ENCODE assay signal across 1 cellular context in the genomic region with DNA sequence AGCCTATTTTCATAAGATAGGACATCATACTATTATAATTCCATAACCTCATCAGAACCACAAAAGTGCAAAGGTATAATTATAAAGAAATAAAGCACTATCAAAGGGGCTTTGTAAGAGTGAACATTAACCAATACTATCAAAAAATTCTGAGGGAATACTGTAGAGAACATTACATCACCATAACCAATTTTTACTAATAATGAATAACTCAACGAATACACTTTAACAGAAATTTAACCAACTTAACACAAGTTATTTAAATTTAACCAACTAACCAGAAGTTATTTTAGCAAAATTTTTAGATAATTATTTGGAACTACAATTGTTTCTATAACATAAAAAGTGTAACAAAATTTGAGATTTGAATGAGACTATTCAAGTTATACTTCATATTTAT.
TF ChIP-seq lines count a peak whose summit lies in the region.

No MANE protein-coding gene starts in this region.

TF ChIP-seq in HepG2, 621 proteins besides CTCF, POLR2A, EP300 and RAD21:
- TF ChIP-seq, protein P1, sequence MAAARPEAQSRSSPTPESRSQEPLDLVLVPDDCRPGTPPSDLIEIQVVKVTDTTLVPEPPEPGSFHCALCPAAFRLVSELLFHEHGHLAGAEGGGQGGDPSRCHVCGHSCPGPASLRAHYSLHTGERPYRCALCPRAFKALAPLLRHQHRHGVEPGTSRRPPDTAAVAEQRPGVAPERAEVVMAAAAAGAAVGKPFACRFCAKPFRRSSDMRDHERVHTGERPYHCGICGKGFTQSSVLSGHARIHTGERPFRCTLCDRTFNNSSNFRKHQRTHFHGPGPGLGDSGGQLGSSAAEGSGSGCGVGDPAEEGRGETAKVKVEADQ (CRISPR knock-in tag; IDR thresholded peaks at IDR 0.05; ENCODE audit: borderline replicate concordance), result no peak
- TF ChIP-seq ZNF224 (CRISPR knock-in tag; IDR thresholded peaks at IDR 0.05) (no peak), ZBTB8A (CRISPR knock-in tag; IDR thresholded peaks at IDR 0.05; ENCODE audit: borderline replicate concordance, low read depth) (no peak), ZNF547 (CRISPR knock-in tag; IDR thresholded peaks at IDR 0.05) (no peak), FOXJ3 (CRISPR knock-in tag; IDR thresholded peaks at IDR 0.05; ENCODE audit: borderline replicate concordance) (no peak), ZZZ3 (CRISPR knock-in tag; IDR thresholded peaks at IDR 0.05; ENCODE audit: borderline replicate concordance) (no peak), KLF13 (CRISPR knock-in tag; IDR thresholded peaks at IDR 0.05) (no peak), ZFP1 (CRISPR knock-in tag; IDR thresholded peaks at IDR 0.05) (no peak), ZFP36 (IDR thresholded peaks at IDR 0.05; ENCODE audit: borderline replicate concordance, low read depth, low read length, partially characterized antibody) (no peak), REXO4 (CRISPR knock-in tag; IDR thresholded peaks at IDR 0.05; ENCODE audit: borderline replicate concordance) (no peak), ZNF75D (CRISPR knock-in tag; IDR thresholded peaks at IDR 0.05; ENCODE audit: borderline replicate concordance) (no peak)
- TF ChIP-seq, protein P2, sequence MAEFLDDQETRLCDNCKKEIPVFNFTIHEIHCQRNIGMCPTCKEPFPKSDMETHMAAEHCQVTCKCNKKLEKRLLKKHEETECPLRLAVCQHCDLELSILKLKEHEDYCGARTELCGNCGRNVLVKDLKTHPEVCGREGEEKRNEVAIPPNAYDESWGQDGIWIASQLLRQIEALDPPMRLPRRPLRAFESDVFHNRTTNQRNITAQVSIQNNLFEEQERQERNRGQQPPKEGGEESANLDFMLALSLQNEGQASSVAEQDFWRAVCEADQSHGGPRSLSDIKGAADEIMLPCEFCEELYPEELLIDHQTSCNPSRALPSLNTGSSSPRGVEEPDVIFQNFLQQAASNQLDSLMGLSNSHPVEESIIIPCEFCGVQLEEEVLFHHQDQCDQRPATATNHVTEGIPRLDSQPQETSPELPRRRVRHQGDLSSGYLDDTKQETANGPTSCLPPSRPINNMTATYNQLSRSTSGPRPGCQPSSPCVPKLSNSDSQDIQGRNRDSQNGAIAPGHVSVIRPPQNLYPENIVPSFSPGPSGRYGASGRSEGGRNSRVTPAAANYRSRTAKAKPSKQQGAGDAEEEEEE (CRISPR knock-in tag; IDR thresholded peaks at IDR 0.05; ENCODE audit: borderline replicate concordance), result no peak
- TF ChIP-seq, protein P3, sequence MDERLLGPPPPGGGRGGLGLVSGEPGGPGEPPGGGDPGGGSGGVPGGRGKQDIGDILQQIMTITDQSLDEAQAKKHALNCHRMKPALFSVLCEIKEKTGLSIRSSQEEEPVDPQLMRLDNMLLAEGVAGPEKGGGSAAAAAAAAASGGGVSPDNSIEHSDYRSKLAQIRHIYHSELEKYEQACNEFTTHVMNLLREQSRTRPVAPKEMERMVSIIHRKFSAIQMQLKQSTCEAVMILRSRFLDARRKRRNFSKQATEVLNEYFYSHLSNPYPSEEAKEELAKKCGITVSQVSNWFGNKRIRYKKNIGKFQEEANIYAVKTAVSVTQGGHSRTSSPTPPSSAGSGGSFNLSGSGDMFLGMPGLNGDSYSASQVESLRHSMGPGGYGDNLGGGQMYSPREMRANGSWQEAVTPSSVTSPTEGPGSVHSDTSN (CRISPR knock-in tag; IDR thresholded peaks at IDR 0.05), result no peak
- TF ChIP-seq, protein P4, sequence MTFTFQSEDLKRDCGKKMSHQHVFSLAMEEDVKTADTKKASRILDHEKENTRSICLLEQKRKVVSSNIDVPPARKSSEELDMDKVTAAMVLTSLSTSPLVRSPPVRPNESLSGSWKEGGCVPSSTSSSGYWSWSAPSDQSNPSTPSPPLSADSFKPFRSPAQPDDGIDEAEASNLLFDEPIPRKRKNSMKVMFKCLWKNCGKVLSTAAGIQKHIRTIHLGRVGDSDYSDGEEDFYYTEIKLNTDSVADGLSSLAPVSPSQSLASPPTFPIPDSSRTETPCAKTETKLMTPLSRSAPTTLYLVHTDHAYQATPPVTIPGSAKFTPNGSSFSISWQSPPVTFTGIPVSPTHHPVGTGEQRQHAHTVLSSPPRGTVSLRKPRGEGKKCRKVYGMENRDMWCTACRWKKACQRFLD (CRISPR knock-in tag; IDR thresholded peaks at IDR 0.05; ENCODE audit: borderline replicate concordance), result no peak
- TF ChIP-seq, protein P5, sequence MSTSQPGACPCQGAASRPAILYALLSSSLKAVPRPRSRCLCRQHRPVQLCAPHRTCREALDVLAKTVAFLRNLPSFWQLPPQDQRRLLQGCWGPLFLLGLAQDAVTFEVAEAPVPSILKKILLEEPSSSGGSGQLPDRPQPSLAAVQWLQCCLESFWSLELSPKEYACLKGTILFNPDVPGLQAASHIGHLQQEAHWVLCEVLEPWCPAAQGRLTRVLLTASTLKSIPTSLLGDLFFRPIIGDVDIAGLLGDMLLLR (CRISPR knock-in tag; IDR thresholded peaks at IDR 0.05), result no peak
- TF ChIP-seq, protein P6, sequence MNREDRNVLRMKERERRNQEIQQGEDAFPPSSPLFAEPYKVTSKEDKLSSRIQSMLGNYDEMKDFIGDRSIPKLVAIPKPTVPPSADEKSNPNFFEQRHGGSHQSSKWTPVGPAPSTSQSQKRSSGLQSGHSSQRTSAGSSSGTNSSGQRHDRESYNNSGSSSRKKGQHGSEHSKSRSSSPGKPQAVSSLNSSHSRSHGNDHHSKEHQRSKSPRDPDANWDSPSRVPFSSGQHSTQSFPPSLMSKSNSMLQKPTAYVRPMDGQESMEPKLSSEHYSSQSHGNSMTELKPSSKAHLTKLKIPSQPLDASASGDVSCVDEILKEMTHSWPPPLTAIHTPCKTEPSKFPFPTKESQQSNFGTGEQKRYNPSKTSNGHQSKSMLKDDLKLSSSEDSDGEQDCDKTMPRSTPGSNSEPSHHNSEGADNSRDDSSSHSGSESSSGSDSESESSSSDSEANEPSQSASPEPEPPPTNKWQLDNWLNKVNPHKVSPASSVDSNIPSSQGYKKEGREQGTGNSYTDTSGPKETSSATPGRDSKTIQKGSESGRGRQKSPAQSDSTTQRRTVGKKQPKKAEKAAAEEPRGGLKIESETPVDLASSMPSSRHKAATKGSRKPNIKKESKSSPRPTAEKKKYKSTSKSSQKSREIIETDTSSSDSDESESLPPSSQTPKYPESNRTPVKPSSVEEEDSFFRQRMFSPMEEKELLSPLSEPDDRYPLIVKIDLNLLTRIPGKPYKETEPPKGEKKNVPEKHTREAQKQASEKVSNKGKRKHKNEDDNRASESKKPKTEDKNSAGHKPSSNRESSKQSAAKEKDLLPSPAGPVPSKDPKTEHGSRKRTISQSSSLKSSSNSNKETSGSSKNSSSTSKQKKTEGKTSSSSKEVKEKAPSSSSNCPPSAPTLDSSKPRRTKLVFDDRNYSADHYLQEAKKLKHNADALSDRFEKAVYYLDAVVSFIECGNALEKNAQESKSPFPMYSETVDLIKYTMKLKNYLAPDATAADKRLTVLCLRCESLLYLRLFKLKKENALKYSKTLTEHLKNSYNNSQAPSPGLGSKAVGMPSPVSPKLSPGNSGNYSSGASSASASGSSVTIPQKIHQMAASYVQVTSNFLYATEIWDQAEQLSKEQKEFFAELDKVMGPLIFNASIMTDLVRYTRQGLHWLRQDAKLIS (CRISPR knock-in tag; IDR thresholded peaks at IDR 0.05), result no peak
- TF ChIP-seq, protein P7, sequence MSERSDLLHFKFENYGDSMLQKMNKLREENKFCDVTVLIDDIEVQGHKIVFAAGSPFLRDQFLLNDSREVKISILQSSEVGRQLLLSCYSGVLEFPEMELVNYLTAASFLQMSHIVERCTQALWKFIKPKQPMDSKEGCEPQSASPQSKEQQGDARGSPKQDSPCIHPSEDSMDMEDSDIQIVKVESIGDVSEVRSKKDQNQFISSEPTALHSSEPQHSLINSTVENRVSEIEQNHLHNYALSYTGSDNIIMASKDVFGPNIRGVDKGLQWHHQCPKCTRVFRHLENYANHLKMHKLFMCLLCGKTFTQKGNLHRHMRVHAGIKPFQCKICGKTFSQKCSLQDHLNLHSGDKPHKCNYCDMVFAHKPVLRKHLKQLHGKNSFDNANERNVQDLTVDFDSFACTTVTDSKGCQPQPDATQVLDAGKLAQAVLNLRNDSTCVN (CRISPR knock-in tag; IDR thresholded peaks at IDR 0.05; ENCODE audit: borderline replicate concordance), result no peak
